In the genomic region with DNA sequence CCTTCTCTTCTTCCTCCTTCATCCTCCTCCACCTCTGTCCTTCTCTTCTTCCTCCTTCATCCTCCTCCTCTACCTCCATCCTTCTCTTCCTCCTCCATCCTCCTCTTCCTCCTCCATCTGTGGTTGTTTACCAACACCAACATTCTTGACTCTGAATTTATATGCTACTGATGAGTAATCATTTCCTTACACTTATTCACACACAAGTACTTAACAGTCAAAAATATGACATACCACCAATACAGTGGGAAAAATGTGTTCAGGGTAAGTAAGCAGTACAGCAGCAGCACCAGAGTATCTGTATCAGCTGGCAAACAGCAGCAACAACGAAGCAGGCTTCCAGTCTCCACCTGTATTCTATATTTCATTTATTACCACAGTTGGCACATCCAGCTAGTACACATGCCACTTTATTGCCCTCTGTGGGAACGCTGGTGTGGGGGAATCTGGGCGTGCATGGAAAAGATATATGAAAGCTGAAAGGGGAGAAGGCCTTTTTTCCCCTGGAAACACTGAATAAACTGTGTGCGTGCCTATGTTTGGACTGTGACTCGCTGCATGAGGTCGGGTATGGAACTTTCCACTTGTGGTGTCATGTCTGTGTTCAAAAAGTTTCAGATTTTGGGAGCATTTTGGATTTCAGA, we compare ENCODE assay signal across 12 cellular contexts. TPM values are rescaled to one million over a fixed set of nuclear protein-coding genes. Genes with fewer than 3 reads are reported as not detected.
DNase-seq lines count a peak whose midpoint lies in the region; ATAC-seq and TF ChIP-seq lines count a peak whose summit lies in the region.
"Had no signal": no experiment of that assay in that cellular context is flagged by ENCODE, and none has a peak within 500 bp of the region (broad histone marks: within the 10 kb centered on the region; RNA-seq: fewer than 3 reads in every experiment).

No MANE protein-coding gene starts in this region.

- no peak overlapping the region for H3K4me3 ChIP-seq in foreskin fibroblast (ENCODE audit: low read depth in 1 of 2, low read length in 2 of 2)
- no peak overlapping the region for H3K4me3 ChIP-seq in aorta (ENCODE audit: low read length in 2 of 2)
- H3K4me3 ChIP-seq: prostate gland, SK-N-MC had no signal

- peaks cover 52% of the 10 kb centered on the region for H3K36me3 Mint-ChIP-seq in activated T-helper 2 cell treated with anti-CD3 and anti-CD28 coated beads, Interferon-gamma antibody, Interleukin-2, Interleukin-4, amounts not matched to agents 10 μg/mL and 5 μg/mL and 100 μg/mL, durations not matched to agents 14 hours and 24 hours and 36 hours (ENCODE audit: low read depth)

- no peaks in the 10 kb centered on the region for H3K4me1 ChIP-seq in aorta (ENCODE audit: control insufficient read depth in 1 of 2, insufficient read depth in 2 of 2, low read length in 2 of 2)
- H3K4me1 ChIP-seq: prostate gland had no signal

- peak overlapping the region in 1 of 2 donors; percentile 5 for H3K27ac ChIP-seq in aorta (ENCODE audit: low read depth in 1 of 2, low read length in 2 of 2)
- H3K27ac ChIP-seq: C4-2B, prostate gland, SK-N-MC had no signal

- peak; percentile 40 for DNase-seq in stimulated activated CD4-positive, alpha-beta T cell treated with anti-CD3 and anti-CD28 coated beads, Interleukin-1b, Interleukin-23, amount 100 ng/mL, for 48 hours
- no peak for DNase-seq in stimulated activated CD4-positive, alpha-beta T cell treated with anti-CD3 and anti-CD28 coated beads, Interleukin-12 subunit alpha, Interleukin-12 subunit beta, amount 100 ng/mL, for 4 hours
- no peak for DNase-seq in activated T-helper 2 cell treated with anti-CD3 and anti-CD28 coated beads, Interferon-gamma antibody, Interleukin-2, Interleukin-4, amounts not matched to agents 10 μg/mL and 5 μg/mL and 100 μg/mL, durations not matched to agents 14 hours and 24 hours and 36 hours (ENCODE audit: low spot score)
- DNase-seq in foreskin fibroblast (peak; percentile 40 to 76), aorta (no peak), UCSD-AML1 (lab: John Stamatoyannopoulos, UW; ENCODE audit: unreplicated experiment) (no peak)
- DNase-seq: MV-4-11 had no signal

- intact Hi-C loops in activated T-helper 2 cell treated with anti-CD3 and anti-CD28 coated beads, Interferon-gamma antibody, Interleukin-2, Interleukin-4, amounts not matched to agents 10 μg/mL and 5 μg/mL and 100 μg/mL, durations not matched to agents 14 hours and 24 hours and 36 hours (cut with micrococcal nuclease) = loop anchor here (1.0 kb wide), 2 partner anchors 15 to 112 kb away; no protein-coding TSS in a partner anchor
- intact Hi-C loops in aorta (cut with DNase I) = no loop called here

- H3K9me3 ChIP-seq in aorta (ENCODE audit: control insufficient read depth, low read length) = no peaks in the 10 kb centered on the region
- H3K9me3 ChIP-seq: prostate gland had no signal

- no peaks in the 10 kb centered on the region for H3K27me3 ChIP-seq in aorta (ENCODE audit: control insufficient read depth in 1 of 2, insufficient read depth in 2 of 2, low read length in 1 of 2)

- peaks cover 0 to 4% of the 10 kb centered on the region in 2 donors for H3K36me3 ChIP-seq in aorta (ENCODE audit: control insufficient read depth in 1 of 2, insufficient read depth in 2 of 2, low read length in 1 of 2)
- H3K36me3 ChIP-seq: prostate gland had no signal

- ATAC-seq in aorta (ENCODE audit: low FRiP score) (no peak), GM18870 (IDR thresholded peaks at IDR 0.05; ENCODE audit: unreplicated experiment) (no peak), GM19023 (IDR thresholded peaks at IDR 0.05; ENCODE audit: unreplicated experiment) (no peak)

- H3K4me3 Mint-ChIP-seq in activated T-helper 2 cell treated with anti-CD3 and anti-CD28 coated beads, Interferon-gamma antibody, Interleukin-2, Interleukin-4, amounts not matched to agents 10 μg/mL and 5 μg/mL and 100 μg/mL, durations not matched to agents 14 hours and 24 hours and 36 hours (ENCODE audit: low read depth) = peak overlapping the region; percentile 26

- H3K27me3 Mint-ChIP-seq in activated T-helper 2 cell treated with anti-CD3 and anti-CD28 coated beads, Interferon-gamma antibody, Interleukin-2, Interleukin-4, amounts not matched to agents 10 μg/mL and 5 μg/mL and 100 μg/mL, durations not matched to agents 14 hours and 24 hours and 36 hours (ENCODE audit: low read depth) = no peaks in the 10 kb centered on the region

- no peak for TF ChIP-seq CTCF in foreskin fibroblast (IDR thresholded peaks at IDR 0.05; ENCODE audit: low read depth, low read length)

- peaks cover 31% of the 10 kb centered on the region for H3K4me1 Mint-ChIP-seq in activated T-helper 2 cell treated with anti-CD3 and anti-CD28 coated beads, Interferon-gamma antibody, Interleukin-2, Interleukin-4, amounts not matched to agents 10 μg/mL and 5 μg/mL and 100 μg/mL, durations not matched to agents 14 hours and 24 hours and 36 hours (ENCODE audit: low read depth)

- peak overlapping the region; percentile 93 for H3K27ac Mint-ChIP-seq in activated T-helper 2 cell treated with anti-CD3 and anti-CD28 coated beads, Interferon-gamma antibody, Interleukin-2, Interleukin-4, amounts not matched to agents 10 μg/mL and 5 μg/mL and 100 μg/mL, durations not matched to agents 14 hours and 24 hours and 36 hours

- no peaks in the 10 kb centered on the region for H3K9me3 Mint-ChIP-seq in activated T-helper 2 cell treated with anti-CD3 and anti-CD28 coated beads, Interferon-gamma antibody, Interleukin-2, Interleukin-4, amounts not matched to agents 10 μg/mL and 5 μg/mL and 100 μg/mL, durations not matched to agents 14 hours and 24 hours and 36 hours

- 40 to 42% methylated on average over 6 of the region's 6 CpGs for WGBS in aorta, 2 donors

RNA-seq across cellular contexts. Expression of gene ADSS2, which starts 16.0 kb away (rescaled TPM):
- 66.1 and 66.3 TPM in 2 replicates for total RNA-seq in activated T-helper 2 cell treated with anti-CD3 and anti-CD28 coated beads, Interferon-gamma antibody, Interleukin-2, Interleukin-4, amounts not matched to agents 10 μg/mL and 5 μg/mL and 100 μg/mL, durations not matched to agents 14 hours and 24 hours and 36 hours
- 10 to 100 TPM; 34.4 to 44.2 TPM for total RNA-seq in aorta
- 10 to 100 TPM; 22.7 to 32.6 TPM for polyA plus RNA-seq in aorta

RNA-seq across cellular contexts. Expression of gene CATSPERE, which starts 25.4 kb away (rescaled TPM):
- total RNA-seq in activated T-helper 2 cell treated with anti-CD3 and anti-CD28 coated beads, Interferon-gamma antibody, Interleukin-2, Interleukin-4, amounts not matched to agents 10 μg/mL and 5 μg/mL and 100 μg/mL, durations not matched to agents 14 hours and 24 hours and 36 hours = 0.18 and 0.25 TPM in 2 replicates
- 1 to 10 TPM; 2.0 to 2.2 TPM for total RNA-seq in aorta
- polyA plus RNA-seq in aorta = under 1 TPM; 0.18 to 0.63 TPM

Comparison
In these comparisons a context has a peak if more than half of its experiments do, and no peak if none do; other contexts are left out.
1. DNase-seq: peak in stimulated activated CD4-positive, alpha-beta T cell treated with anti-CD3 and anti-CD28 coated beads, Interleukin-1b, Interleukin-23, amount 100 ng/mL, for 48 hours (single experiment) and foreskin fibroblast (2 of 2); none in stimulated activated CD4-positive, alpha-beta T cell treated with anti-CD3 and anti-CD28 coated beads, Interleukin-12 subunit alpha, Interleukin-12 subunit beta, amount 100 ng/mL, for 4 hours (single experiment), activated T-helper 2 cell treated with anti-CD3 and anti-CD28 coated beads, Interferon-gamma antibody, Interleukin-2, Interleukin-4, amounts not matched to agents 10 μg/mL and 5 μg/mL and 100 μg/mL, durations not matched to agents 14 hours and 24 hours and 36 hours (single experiment), aorta (0 of 2) and UCSD-AML1 (single experiment).